ENCODE assay signal across 15 cellular contexts in the genomic region with DNA sequence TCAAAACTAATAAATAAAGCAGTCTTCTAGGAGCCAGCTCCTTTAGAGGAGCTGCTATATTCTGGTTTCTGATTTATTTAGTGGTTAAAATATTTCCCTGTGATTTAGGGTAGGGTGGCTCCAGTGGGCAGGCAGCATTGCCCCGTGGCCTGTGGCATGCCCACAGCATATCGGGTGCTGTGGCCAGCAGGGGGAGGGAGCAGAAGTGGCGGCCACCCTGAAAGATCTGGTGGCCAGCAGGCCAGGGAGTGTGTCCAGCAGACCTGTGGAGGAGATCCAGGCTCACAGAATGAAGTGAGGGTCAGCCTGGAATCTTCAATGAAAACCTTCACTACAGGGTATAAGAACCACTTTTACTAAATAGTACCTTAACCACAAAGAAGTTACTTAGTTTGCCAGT.
"Had no signal": no experiment of that assay in that cellular context is flagged by ENCODE, and none has a peak within 500 bp of the region (broad histone marks: within the 10 kb centered on the region; RNA-seq: fewer than 3 reads in every experiment).

No MANE protein-coding gene starts in this region.

- DNase-seq: activated CD4-positive, alpha-beta T cell treated with anti-CD3 and anti-CD28 coated beads, Interleukin-2, amount 10 ng/mL, durations not matched to agents 24 days and 14 days; activated CD4-positive, CD25-positive, alpha-beta regulatory T cell; activated CD8-positive, alpha-beta memory T cell treated with anti-CD3 and anti-CD28 coated beads for 24 hours; activated naive CD4-positive, alpha-beta T cell; activated naive CD8-positive, alpha-beta T cell treated with anti-CD3 and anti-CD28 coated beads, Interleukin-2, amount 10 ng/mL, durations not matched to agents 7 days and 5 days; gastrocnemius medialis; heart right ventricle; left colon; midbrain; retina; stimulated activated CD4-positive, alpha-beta T cell treated with anti-CD3 and anti-CD28 coated beads, Interleukin-2, amount 100 ng/mL, for 48 hours; T-helper 2 cell had no signal

- H3K27ac Mint-ChIP-seq: activated CD4-positive, alpha-beta T cell treated with anti-CD3 and anti-CD28 coated beads, Interleukin-2, amount 10 ng/mL, durations not matched to agents 24 days and 14 days; activated naive CD8-positive, alpha-beta T cell treated with anti-CD3 and anti-CD28 coated beads, Interleukin-2, amount 10 ng/mL, durations not matched to agents 7 days and 5 days; activated T-helper 1 cell treated with anti-CD3 and anti-CD28 coated beads, Interleukin-12 subunit alpha, Interleukin-12 subunit beta, Interleukin-2, Interleukin-4 antibody, amounts not matched to agents 30 ng/mL and 10 ng/mL and 1 ng/mL, durations not matched to agents 14 hours and 24 hours and 36 hours; stimulated activated memory B cell treated with anti-CD40 and anti-IgM and Interleukin-4, amounts not matched to agents 10 μg/mL and 1 μg/mL and 100 μg/mL, for 72 hours had no signal

- H3K9me3 Mint-ChIP-seq: activated CD4-positive, alpha-beta T cell treated with anti-CD3 and anti-CD28 coated beads, Interleukin-2, amount 10 ng/mL, durations not matched to agents 24 days and 14 days; activated naive CD8-positive, alpha-beta T cell treated with anti-CD3 and anti-CD28 coated beads, Interleukin-2, amount 10 ng/mL, durations not matched to agents 7 days and 5 days; activated T-helper 1 cell treated with anti-CD3 and anti-CD28 coated beads, Interleukin-12 subunit alpha, Interleukin-12 subunit beta, Interleukin-2, Interleukin-4 antibody, amounts not matched to agents 30 ng/mL and 10 ng/mL and 1 ng/mL, durations not matched to agents 14 hours and 24 hours and 36 hours; stimulated activated memory B cell treated with anti-CD40 and anti-IgM and Interleukin-4, amounts not matched to agents 10 μg/mL and 1 μg/mL and 100 μg/mL, for 72 hours had no signal

- H3K27me3 ChIP-seq: gastrocnemius medialis, heart right ventricle had no signal

- H3K36me3 Mint-ChIP-seq: activated naive CD8-positive, alpha-beta T cell treated with anti-CD3 and anti-CD28 coated beads, Interleukin-2, amount 10 ng/mL, durations not matched to agents 7 days and 5 days had no signal

- ATAC-seq: gastrocnemius medialis; heart right ventricle; left colon; stimulated activated memory B cell treated with anti-CD40 and anti-IgM and Interleukin-4, amounts not matched to agents 10 μg/mL and 1 μg/mL and 100 μg/mL, for 72 hours had no signal

- H3K4me3 Mint-ChIP-seq: activated CD4-positive, alpha-beta T cell treated with anti-CD3 and anti-CD28 coated beads, Interleukin-2, amount 10 ng/mL, durations not matched to agents 24 days and 14 days; activated naive CD8-positive, alpha-beta T cell treated with anti-CD3 and anti-CD28 coated beads, Interleukin-2, amount 10 ng/mL, durations not matched to agents 7 days and 5 days; activated T-helper 1 cell treated with anti-CD3 and anti-CD28 coated beads, Interleukin-12 subunit alpha, Interleukin-12 subunit beta, Interleukin-2, Interleukin-4 antibody, amounts not matched to agents 30 ng/mL and 10 ng/mL and 1 ng/mL, durations not matched to agents 14 hours and 24 hours and 36 hours; stimulated activated memory B cell treated with anti-CD40 and anti-IgM and Interleukin-4, amounts not matched to agents 10 μg/mL and 1 μg/mL and 100 μg/mL, for 72 hours had no signal

- H3K4me3 ChIP-seq: gastrocnemius medialis, heart right ventricle, lung had no signal

- H3K27ac ChIP-seq: gastrocnemius medialis, heart right ventricle had no signal

- H3K27me3 Mint-ChIP-seq: stimulated activated memory B cell treated with anti-CD40 and anti-IgM and Interleukin-4, amounts not matched to agents 10 μg/mL and 1 μg/mL and 100 μg/mL, for 72 hours had no signal

- H3K36me3 ChIP-seq: gastrocnemius medialis, heart right ventricle had no signal
